In the genomic region with DNA sequence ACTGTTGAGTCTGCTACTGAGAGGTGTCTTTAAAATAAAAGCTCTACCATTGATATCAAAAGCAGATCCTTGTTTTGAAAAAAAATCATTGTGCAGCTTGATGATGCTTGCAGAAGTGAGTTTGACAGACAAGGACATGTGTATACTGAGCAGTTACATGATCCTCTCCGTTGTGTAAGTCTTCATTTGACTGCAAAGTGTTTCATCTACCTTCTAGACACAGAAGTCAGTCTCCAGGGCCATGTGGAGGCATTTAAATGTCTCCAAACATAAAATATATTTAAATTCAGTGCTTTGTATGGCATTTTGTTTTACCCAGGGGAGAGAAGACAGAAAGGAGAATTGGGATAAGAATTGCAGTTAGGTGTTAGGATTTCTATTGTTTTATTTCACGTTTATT, we compare ENCODE assay signal across 18 cellular contexts.
DNase-seq lines count a peak whose midpoint lies in the region; ATAC-seq and TF ChIP-seq lines count a peak whose summit lies in the region.
"Had no signal": no experiment of that assay in that cellular context is flagged by ENCODE, and none has a peak within 500 bp of the region (broad histone marks: within the 10 kb centered on the region; RNA-seq: fewer than 3 reads in every experiment).

No MANE protein-coding gene starts in this region.

- H3F3A ChIP-seq in smooth muscle cell (ENCODE audit: low read depth), result no peaks in the 10 kb centered on the region

- H2AK5ac ChIP-seq in mesenchymal stem cell (ENCODE audit: low read length, severe bottlenecking), result no peak overlapping the region

- 76% methylated on average over 1 of the region's 2 CpGs for WGBS in mesenchymal stem cell
- 66% methylated on average over 2 of the region's 2 CpGs for WGBS in smooth muscle cell (ENCODE audit: low lambda C conversion rate)

- no peak overlapping the region for H3K4me2 ChIP-seq in mesenchymal stem cell (ENCODE audit: low read length, poor library complexity, severe bottlenecking)
- H3K4me2 ChIP-seq in smooth muscle cell, result peak overlapping the region; percentile 25

- intact Hi-C loops in ascending aorta (cut with DNase I), result loop anchor here (5.0 kb wide), 1 partner anchor 41 kb away; no protein-coding TSS in a partner anchor

- H2BK15ac ChIP-seq in mesenchymal stem cell (ENCODE audit: low read depth, poor library complexity, severe bottlenecking), result no peak overlapping the region

- no peak overlapping the region for H3K18ac ChIP-seq in mesenchymal stem cell (ENCODE audit: low read depth in 1 of 2, low read length in 2 of 2)

- H3K27me3 Mint-ChIP-seq in WTC11 (ENCODE audit: low read depth), result no peaks in the 10 kb centered on the region

- no peak overlapping the region for H4K8ac ChIP-seq in mesenchymal stem cell (ENCODE audit: low read length)

- H2BK12ac ChIP-seq in mesenchymal stem cell (ENCODE audit: low read length in 2 of 2), result no peak overlapping the region

- H3K27me3 ChIP-seq in ascending aorta (no peaks in the 10 kb centered on the region), mesenchymal stem cell (ENCODE audit: control insufficient read depth in 1 of 2, insufficient read depth in 1 of 2, low read length in 2 of 2) (no peaks in the 10 kb centered on the region), smooth muscle cell (ENCODE audit: low read depth) (no peaks in the 10 kb centered on the region)

- H3K27ac ChIP-seq in ascending aorta (peak overlapping the region; percentile 95 to 96), mesenchymal stem cell (ENCODE audit: low read length, poor library complexity, severe bottlenecking) (no peak overlapping the region), smooth muscle cell (ENCODE audit: low read depth) (peak overlapping the region; percentile 100)

- H2BK120ac ChIP-seq in mesenchymal stem cell (ENCODE audit: low read depth, low read length), result no peak overlapping the region

- no peaks in the 10 kb centered on the region for H4K20me1 ChIP-seq in smooth muscle cell (ENCODE audit: low read depth)

- no peak overlapping the region for H4K91ac ChIP-seq in mesenchymal stem cell (ENCODE audit: low read length)

- peaks cover 38% of the 10 kb centered on the region for H3K4me1 Mint-ChIP-seq in WTC11
- H3K4me1 Mint-ChIP-seq: B cell; stimulated activated effector memory CD8-positive, alpha-beta T cell treated with anti-CD3 and anti-CD28 coated beads, Interleukin-12 subunit alpha, Interleukin-12 subunit beta, amount 100 ng/mL, for 72 hours had no signal

- POLR2A ChIA-PET in WTC11 (lab: Charles Lee), result no interaction called here

- peaks cover 8% of the 10 kb centered on the region for H3K36me3 Mint-ChIP-seq in WTC11
- H3K36me3 Mint-ChIP-seq: stimulated activated effector memory CD8-positive, alpha-beta T cell treated with anti-CD3 and anti-CD28 coated beads, Interleukin-12 subunit alpha, Interleukin-12 subunit beta, amount 100 ng/mL, for 72 hours had no signal

- no peak overlapping the region for H3K4me3 Mint-ChIP-seq in WTC11
- H3K4me3 Mint-ChIP-seq: activated naive CD4-positive, alpha-beta T cell treated with anti-CD3 and anti-CD28 coated beads for 36 hours; B cell; H9; stimulated activated effector memory CD8-positive, alpha-beta T cell treated with anti-CD3 and anti-CD28 coated beads, Interleukin-12 subunit alpha, Interleukin-12 subunit beta, amount 100 ng/mL, for 72 hours had no signal

- no peak overlapping the region for H3K4ac ChIP-seq in mesenchymal stem cell (ENCODE audit: low read depth in 1 of 2, low read length in 2 of 2)

- H3K36me3 ChIP-seq in ascending aorta (peaks cover 26 to 29% of the 10 kb centered on the region in 2 donors), mesenchymal stem cell (ENCODE audit: control insufficient read depth in 1 of 2, insufficient read depth in 2 of 2, low read depth in 1 of 2, low read length in 2 of 2) (peaks cover 0 to 29% of the 10 kb centered on the region in 2 experiments), smooth muscle cell (ENCODE audit: low read depth) (no peaks in the 10 kb centered on the region)

- no peaks in the 10 kb centered on the region for H3K79me2 ChIP-seq in smooth muscle cell (ENCODE audit: low read depth)

- no peaks in the 10 kb centered on the region for H3K79me1 ChIP-seq in mesenchymal stem cell (replicated peaks; ENCODE audit: low read length, poor library complexity, severe bottlenecking)

- no peak overlapping the region for H3K14ac ChIP-seq in mesenchymal stem cell (ENCODE audit: low read length in 2 of 2)

- H3K4me3 ChIP-seq in ascending aorta, result peak overlapping the region; percentile 34 to 35
- H3K4me3 ChIP-seq in mesenchymal stem cell (ENCODE audit: insufficient read depth in 1 of 2, low read depth in 1 of 2, low read length in 2 of 2), result peak overlapping the region in 1 of 2 experiments; percentile 79
- H3K4me3 ChIP-seq in smooth muscle cell, result no peak overlapping the region

- no peak overlapping the region for H2BK5ac ChIP-seq in mesenchymal stem cell (ENCODE audit: low read depth, low read length, poor library complexity, severe bottlenecking)

- no peak overlapping the region for H3K23ac ChIP-seq in mesenchymal stem cell (ENCODE audit: low read length in 2 of 2)

- H3K4me1 ChIP-seq in ascending aorta (peaks cover 14 to 40% of the 10 kb centered on the region in 2 donors), mesenchymal stem cell (ENCODE audit: control insufficient read depth, insufficient read depth, low read depth, low read length) (no peaks in the 10 kb centered on the region), smooth muscle cell (ENCODE audit: low read depth) (peaks cover 8% of the 10 kb centered on the region)

- ATAC-seq in GM18498 (IDR thresholded peaks at IDR 0.05; ENCODE audit: unreplicated experiment), result no peak
- ATAC-seq in WTC11, result no peak
- ATAC-seq: stimulated activated effector memory CD8-positive, alpha-beta T cell treated with anti-CD3 and anti-CD28 coated beads, Interleukin-12 subunit alpha, Interleukin-12 subunit beta, amount 100 ng/mL, for 72 hours had no signal

- no peak for TF ChIP-seq CTCF in ascending aorta (IDR thresholded peaks at IDR 0.05)
- TF ChIP-seq CTCF in smooth muscle cell (IDR thresholded peaks at IDR 0.05; ENCODE audit: borderline replicate concordance, insufficient read depth, poor library complexity, severe bottlenecking), result no peak
- no peak for TF ChIP-seq CTCF in WTC11 (IDR thresholded peaks at IDR 0.05)

- H3K9me3 ChIP-seq in ascending aorta (no peaks in the 10 kb centered on the region), mesenchymal stem cell (ENCODE audit: control insufficient read depth, low read length) (no peaks in the 10 kb centered on the region), smooth muscle cell (replicated peaks; ENCODE audit: low read depth) (no peaks in the 10 kb centered on the region)

- no peak overlapping the region for H3K27ac Mint-ChIP-seq in WTC11
- H3K27ac Mint-ChIP-seq: activated naive CD4-positive, alpha-beta T cell treated with anti-CD3 and anti-CD28 coated beads for 36 hours; B cell; H9; stimulated activated effector memory CD8-positive, alpha-beta T cell treated with anti-CD3 and anti-CD28 coated beads, Interleukin-12 subunit alpha, Interleukin-12 subunit beta, amount 100 ng/mL, for 72 hours had no signal

- CTCF ChIA-PET in WTC11 (lab: Charles Lee), result no interaction called here

- peaks cover 9% of the 10 kb centered on the region for H3K9me3 Mint-ChIP-seq in WTC11
- H3K9me3 Mint-ChIP-seq: activated naive CD4-positive, alpha-beta T cell treated with anti-CD3 and anti-CD28 coated beads for 36 hours; H9; stimulated activated effector memory CD8-positive, alpha-beta T cell treated with anti-CD3 and anti-CD28 coated beads, Interleukin-12 subunit alpha, Interleukin-12 subunit beta, amount 100 ng/mL, for 72 hours had no signal

- H3K9ac ChIP-seq in mesenchymal stem cell (ENCODE audit: low read length) (peak overlapping the region; percentile 93), smooth muscle cell (ENCODE audit: low read depth) (no peak overlapping the region)

- H2AFZ ChIP-seq in mesenchymal stem cell (ENCODE audit: low read depth, low read length) (no peak overlapping the region), smooth muscle cell (ENCODE audit: low read depth) (peak overlapping the region; percentile 91)

- DNase-seq in EH (ENCODE audit: low read depth) (peak; percentile 47), ascending aorta (ENCODE audit: low spot score in 2 of 2) (no peak), mesenchymal stem cell (no peak), smooth muscle cell (lab: John Stamatoyannopoulos, UW; ENCODE audit: unreplicated experiment) (no peak), C1 segment of cervical spinal cord (lab: John Stamatoyannopoulos, UW) (no peak), WTC11 (ENCODE audit: low spot score) (no peak)
- DNase-seq in activated naive CD4-positive, alpha-beta T cell treated with anti-CD3 and anti-CD28 coated beads, Interleukin-2, amount 50 U/mL, for 16 hours, result no peak
- DNase-seq: activated CD4-positive, CD25-positive, alpha-beta regulatory T cell treated with anti-CD3 and anti-CD28 coated beads, Interleukin-2, amount 50 U/mL, for 72 hours; activated CD8-positive, alpha-beta memory T cell treated with anti-CD3 and anti-CD28 coated beads, Interleukin-2, amount 50 U/mL, for 4 hours; activated naive CD4-positive, alpha-beta T cell treated with anti-CD3 and anti-CD28 coated beads for 36 hours; DMS153; H9; NCI-H1694 treated with DMSO at 0.1 percent for 48 hours; NCI-H69; retina had no signal

TF ChIP-seq in WTC11, 78 proteins besides CTCF, POLR2A, EP300 and RAD21 (continues in another document):
- no peak for TF ChIP-seq EMX1 (CRISPR knock-in tag; IDR thresholded peaks at IDR 0.05)
- TF ChIP-seq, protein P1, sequence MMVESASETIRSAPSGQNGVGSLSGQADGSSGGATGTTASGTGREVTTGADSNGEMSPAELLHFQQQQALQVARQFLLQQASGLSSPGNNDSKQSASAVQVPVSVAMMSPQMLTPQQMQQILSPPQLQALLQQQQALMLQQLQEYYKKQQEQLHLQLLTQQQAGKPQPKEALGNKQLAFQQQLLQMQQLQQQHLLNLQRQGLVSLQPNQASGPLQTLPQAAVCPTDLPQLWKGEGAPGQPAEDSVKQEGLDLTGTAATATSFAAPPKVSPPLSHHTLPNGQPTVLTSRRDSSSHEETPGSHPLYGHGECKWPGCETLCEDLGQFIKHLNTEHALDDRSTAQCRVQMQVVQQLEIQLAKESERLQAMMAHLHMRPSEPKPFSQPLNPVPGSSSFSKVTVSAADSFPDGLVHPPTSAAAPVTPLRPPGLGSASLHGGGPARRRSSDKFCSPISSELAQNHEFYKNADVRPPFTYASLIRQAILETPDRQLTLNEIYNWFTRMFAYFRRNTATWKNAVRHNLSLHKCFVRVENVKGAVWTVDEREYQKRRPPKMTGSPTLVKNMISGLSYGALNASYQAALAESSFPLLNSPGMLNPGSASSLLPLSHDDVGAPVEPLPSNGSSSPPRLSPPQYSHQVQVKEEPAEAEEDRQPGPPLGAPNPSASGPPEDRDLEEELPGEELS (CRISPR knock-in tag; IDR thresholded peaks at IDR 0.05), result no peak
- TF ChIP-seq TCF7 (CRISPR knock-in tag; IDR thresholded peaks at IDR 0.05; ENCODE audit: low read depth), result no peak
- no peak for TF ChIP-seq HMGA2 (CRISPR knock-in tag; IDR thresholded peaks at IDR 0.05)
